In genomic region chr18:51279367-51279984, GRCh38 we compare ENCODE assay signal across 1 cellular context.
TF ChIP-seq lines count a peak whose summit lies in the region.

No MANE protein-coding gene starts in this region.

TF ChIP-seq in SK-N-SH, 30 proteins besides CTCF, POLR2A, EP300 and RAD21 (continued from another document):
- TF ChIP-seq NFIC (IDR thresholded peaks at IDR 0.05; ENCODE audit: borderline replicate concordance), result no peak
